In genomic region chrX:7972586-7972985, GRCh38 we compare ENCODE assay signal across 22 cellular contexts. TPM values are rescaled to one million over a fixed set of nuclear protein-coding genes. Genes with fewer than 3 reads are reported as not detected.
A peak's percentile ranks its signal among the peaks of the same experiment; 100 is the strongest.
DNase-seq lines count a peak whose midpoint lies in the region; ATAC-seq and TF ChIP-seq lines count a peak whose summit lies in the region.
"Had no signal": no experiment of that assay in that cellular context is flagged by ENCODE, and none has a peak within 500 bp of the region (broad histone marks: within the 10 kb centered on the region; RNA-seq: fewer than 3 reads in every experiment).

No MANE protein-coding gene starts in this region.

- DNase-seq in ELR (ENCODE audit: low read depth) = peak; percentile 17
- peak; percentile 43 for DNase-seq in SK-N-DZ (ENCODE audit: low spot score)
- peak; percentile 7 for DNase-seq in fibroblast of villous mesenchyme (ENCODE audit: low read depth)
- DNase-seq in retina = peak; percentile 5
- no peak for DNase-seq in NCI-H2029 treated with DMSO at 0.1 percent for 48 hours (lab: John Stamatoyannopoulos, UW)
- DNase-seq in dorsolateral prefrontal cortex = no peak
- DNase-seq in Right ventricle myocardium inferior (ENCODE audit: missing footprints) = no peak
- DNase-seq in DMS53 (lab: John Stamatoyannopoulos, UW) = no peak
- DNase-seq: CD8-positive, alpha-beta T cell; DMS79; GDM1; HCEC 1CT; MV-4-11; NCI-H1417; NCI-H187; NCI-H2227 treated with DMSO at 0.1 percent for 48 hours; NCI-H524; PC-9; SJCRH30 had no signal

- peaks cover 0 to 28% (median 4%) of the 10 kb centered on the region in 45 donors for H3K27me3 ChIP-seq in dorsolateral prefrontal cortex
- H3K27me3 ChIP-seq: BLaER1 treated with 17β-estradiol and CSF1 and Interleukin-3, amounts not matched to agents 10 nM and 100 nM; SJCRH30 had no signal

- no peak overlapping the region for H3K4me3 ChIP-seq in fibroblast of villous mesenchyme (ENCODE audit: low read depth, low read length)
- H3K4me3 ChIP-seq in dorsolateral prefrontal cortex = no peak overlapping the region
- H3K4me3 ChIP-seq: BLaER1 treated with 17β-estradiol and CSF1 and Interleukin-3, amounts not matched to agents 10 nM and 100 nM; PC-9; SJCRH30 had no signal

- no peak for ATAC-seq in Right ventricle myocardium inferior
- ATAC-seq: CD8-positive, alpha-beta T cell had no signal

- H3K27ac ChIP-seq in dorsolateral prefrontal cortex = no peak overlapping the region
- H3K27ac ChIP-seq: BLaER1 treated with 17β-estradiol and CSF1 and Interleukin-3, amounts not matched to agents 10 nM and 100 nM; KMS-11; PC-9; RWPE1; SJCRH30 had no signal

- intact Hi-C loops in dorsolateral prefrontal cortex (cut with DNase I) (no loop called here), Right ventricle myocardium inferior (cut with DNase I) (no loop called here)

- TF ChIP-seq CTCF in fibroblast of villous mesenchyme (IDR thresholded peaks at IDR 0.05; ENCODE audit: insufficient read depth, low read depth, low read length) (no peak), dorsolateral prefrontal cortex (IDR thresholded peaks at IDR 0.05 in 54 of 56, conservative IDR thresholded peaks at IDR 0.05 in 2 of 56; ENCODE audit: low read depth in 1 of 56, partially characterized antibody in 56 of 56) (no peak)

RNA-seq across cellular contexts. Expression of gene PNPLA4, which starts 45.4 kb away (rescaled TPM):
- not detected in 2 replicates for polyA plus RNA-seq in SK-N-DZ (2014; cell fraction: cytosol; rRNA removed)
- not detected in 2 replicates for polyA plus RNA-seq in SK-N-DZ (2014; cell fraction: nucleus; rRNA removed)
- total RNA-seq in fibroblast of villous mesenchyme (9.3 and 9.9 TPM in 2 replicates), dorsolateral prefrontal cortex (10 to 100 TPM in 107 of 120 experiments, 1 to 10 TPM in 13; 5.0 to 48.2 (median 14.7) TPM), Right ventricle myocardium inferior (33.3 TPM)

Comparison
In these comparisons a context has a peak if more than half of its experiments do, and no peak if none do; other contexts are left out.
1. DNase-seq: peak in ELR (single experiment), SK-N-DZ (single experiment), fibroblast of villous mesenchyme (single experiment) and retina (single experiment); none in NCI-H2029 treated with DMSO at 0.1 percent for 48 hours (single experiment), dorsolateral prefrontal cortex (0 of 10), Right ventricle myocardium inferior (single experiment) and DMS53 (single experiment).